Comparison of ENCODE assay signal across 10 cellular contexts in genomic region chr14:35155962-35156361, GRCh38. TPM values are rescaled to one million over a fixed set of nuclear protein-coding genes. Genes with fewer than 3 reads are reported as not detected.
DNase-seq lines count a peak whose midpoint lies in the region; ATAC-seq and TF ChIP-seq lines count a peak whose summit lies in the region.
"Had no signal": no experiment of that assay in that cellular context is flagged by ENCODE, and none has a peak within 500 bp of the region (broad histone marks: within the 10 kb centered on the region; RNA-seq: fewer than 3 reads in every experiment).

No MANE protein-coding gene starts in this region.

- H3K27ac Mint-ChIP-seq in activated CD4-positive, alpha-beta T cell treated with anti-CD3 and anti-CD28 coated beads, Interleukin-2, amount 10 ng/mL, durations not matched to agents 7 days and 5 days = peak overlapping the region; percentile 23

- H3K4me3 Mint-ChIP-seq in activated CD4-positive, alpha-beta T cell treated with anti-CD3 and anti-CD28 coated beads, Interleukin-2, amount 10 ng/mL, durations not matched to agents 7 days and 5 days = no peak overlapping the region

- H3K4me1 Mint-ChIP-seq in activated CD4-positive, alpha-beta T cell treated with anti-CD3 and anti-CD28 coated beads, Interleukin-2, amount 10 ng/mL, durations not matched to agents 7 days and 5 days = peaks cover 33% of the 10 kb centered on the region

- no peak for TF ChIP-seq CTCF in epithelial cell of proximal tubule (conservative IDR thresholded peaks at IDR 0.05; ENCODE audit: low read depth, low read length)

- CTCF ChIA-PET in activated CD4-positive, alpha-beta T cell treated with anti-CD3 and anti-CD28 coated beads, Interleukin-2, amount 10 ng/mL, durations not matched to agents 7 days and 5 days (lab: Charles Lee) = interaction anchor here (1.1 to 1.6 kb wide), 3 partner anchors 9 to 431 kb away, joined by 3 to 4 read pairs (median 4); no protein-coding TSS in a partner anchor

- H3K27me3 Mint-ChIP-seq in activated CD4-positive, alpha-beta T cell treated with anti-CD3 and anti-CD28 coated beads, Interleukin-2, amount 10 ng/mL, durations not matched to agents 7 days and 5 days = no peaks in the 10 kb centered on the region

- POLR2A ChIA-PET in activated CD4-positive, alpha-beta T cell treated with anti-CD3 and anti-CD28 coated beads, Interleukin-2, amount 10 ng/mL, durations not matched to agents 7 days and 5 days (lab: Charles Lee) = interaction anchor here (0.7 kb wide), 1 partner anchor 160 kb away, joined by 4 read pairs; no protein-coding TSS in a partner anchor

- no peaks in the 10 kb centered on the region for H3K9me3 Mint-ChIP-seq in activated CD4-positive, alpha-beta T cell treated with anti-CD3 and anti-CD28 coated beads, Interleukin-2, amount 10 ng/mL, durations not matched to agents 7 days and 5 days

- no peak overlapping the region for H3K4me3 ChIP-seq in epithelial cell of proximal tubule (ENCODE audit: low read depth, low read length)
- H3K4me3 ChIP-seq in skin epidermis = no peak overlapping the region

- peaks cover 29% of the 10 kb centered on the region for H3K36me3 Mint-ChIP-seq in activated CD4-positive, alpha-beta T cell treated with anti-CD3 and anti-CD28 coated beads, Interleukin-2, amount 10 ng/mL, durations not matched to agents 7 days and 5 days (ENCODE audit: low read depth)

- DNase-seq in activated CD4-positive, alpha-beta T cell treated with anti-CD3 and anti-CD28 coated beads, Interleukin-2, amount 10 ng/mL, durations not matched to agents 7 days and 5 days = no peak
- no peak for DNase-seq in activated CD4-positive, alpha-beta T cell treated with anti-CD3 and anti-CD28 coated beads, Interleukin-2, amount 50 U/mL, for 4 hours
- DNase-seq in OCI-M1 (lab: John Stamatoyannopoulos, UW) (peak; percentile 17), epithelial cell of proximal tubule (ENCODE audit: low read depth) (peak; percentile 33), SHP77 (lab: John Stamatoyannopoulos, UW) (no peak), NCI-H146 treated with DMSO at 0.1 percent for 48 hours (lab: John Stamatoyannopoulos, UW; ENCODE audit: unreplicated experiment) (no peak)
- DNase-seq: erythroblast had no signal

- no peak for ATAC-seq in HG02623 (IDR thresholded peaks at IDR 0.05; ENCODE audit: unreplicated experiment)

- H3K27ac ChIP-seq in skin epidermis = peak overlapping the region in 11 of 21 experiments; percentile 4 to 74 (median 56)
- H3K27ac ChIP-seq: C4-2B had no signal

RNA-seq across cellular contexts. Expression of gene PRORP, which starts 33.6 kb away (rescaled TPM):
- total RNA-seq in activated CD4-positive, alpha-beta T cell treated with anti-CD3 and anti-CD28 coated beads, Interleukin-2, amount 10 ng/mL, durations not matched to agents 7 days and 5 days = 10 to 100 TPM; 40.2 to 46.0 TPM
- 40.9 and 63.7 TPM in 2 replicates for total RNA-seq in epithelial cell of proximal tubule

RNA-seq across cellular contexts. Expression of gene PPP2R3C, which starts 34.2 kb away (rescaled TPM):
- 10 to 100 TPM; 37.4 to 41.3 TPM for total RNA-seq in activated CD4-positive, alpha-beta T cell treated with anti-CD3 and anti-CD28 coated beads, Interleukin-2, amount 10 ng/mL, durations not matched to agents 7 days and 5 days
- total RNA-seq in epithelial cell of proximal tubule = 23.2 and 24.5 TPM in 2 replicates

Comparison
In these comparisons a context has a peak if more than half of its experiments do, and no peak if none do; other contexts are left out.
1. DNase-seq: peak in OCI-M1 (single experiment) and epithelial cell of proximal tubule (single experiment); none in activated CD4-positive, alpha-beta T cell treated with anti-CD3 and anti-CD28 coated beads, Interleukin-2, amount 10 ng/mL, durations not matched to agents 7 days and 5 days (single experiment), activated CD4-positive, alpha-beta T cell treated with anti-CD3 and anti-CD28 coated beads, Interleukin-2, amount 50 U/mL, for 4 hours (0 of 2), SHP77 (0 of 2) and NCI-H146 treated with DMSO at 0.1 percent for 48 hours (single experiment).